1 cellular context compared by ENCODE assay signal in genomic region chr11:117842131-117842941, GRCh38.
TF ChIP-seq lines count a peak whose summit lies in the region.

No MANE protein-coding gene starts in this region.

TF ChIP-seq in IMR-90, 13 proteins besides CTCF, POLR2A, EP300 and RAD21:
- TF ChIP-seq FOS (IDR thresholded peaks at IDR 0.05; ENCODE audit: low read depth, low read length) (no peak), MAFK (IDR thresholded peaks at IDR 0.05; ENCODE audit: low read depth, low read length) (no peak), CEBPB (IDR thresholded peaks at IDR 0.05; ENCODE audit: low read depth, low read length) (0 out of 2 replicates have a peak, but pooled peaks have one; percentile 3)
